Comparison of ENCODE assay signal across 8 cellular contexts in genomic region chr16:56637814-56638750, GRCh38. TPM values are rescaled to one million over a fixed set of nuclear protein-coding genes. Genes with fewer than 3 reads are reported as not detected.
DNase-seq lines count a peak whose midpoint lies in the region; ATAC-seq and TF ChIP-seq lines count a peak whose summit lies in the region.

Gene MT1A (plus strand): TSS chr16:56638666. CDS start chr16:56638739, 73 bp downstream.

- peak within 1 kb of the TSS; percentile 36 to 64 (median 58) for H3K4me3 ChIP-seq in heart right ventricle

- peak; percentile 90 to 94 (median 93) for ATAC-seq in heart right ventricle
- ATAC-seq in GM19023 (IDR thresholded peaks at IDR 0.05; ENCODE audit: unreplicated experiment), result no peak

- no peak for DNase-seq in activated T-helper 2 cell treated with anti-CD3 and anti-CD28 coated beads, Interferon-gamma antibody, Interleukin-2, Interleukin-4, amounts not matched to agents 10 μg/mL and 5 μg/mL and 100 μg/mL, durations not matched to agents 14 hours and 24 hours and 36 hours (ENCODE audit: low spot score)
- DNase-seq in heart right ventricle, result peak; percentile 78 to 88
- peak; percentile 96 for DNase-seq in posterior vena cava (ENCODE audit: low spot score)
- DNase-seq in NCI-H187 treated with DMSO at 0.1 percent for 48 hours (lab: John Stamatoyannopoulos, UW), result no peak
- DNase-seq in NCI-H2227 treated with DMSO at 0.1 percent for 48 hours (lab: John Stamatoyannopoulos, UW), result no peak
- DNase-seq in kidney glomerular epithelial cell (lab: John Stamatoyannopoulos, UW), result no peak

- H3K4me1 Mint-ChIP-seq in activated T-helper 2 cell treated with anti-CD3 and anti-CD28 coated beads, Interferon-gamma antibody, Interleukin-2, Interleukin-4, amounts not matched to agents 10 μg/mL and 5 μg/mL and 100 μg/mL, durations not matched to agents 14 hours and 24 hours and 36 hours (ENCODE audit: low read depth), result peaks cover 34% of the 10 kb centered on the region

- H3K4me1 ChIP-seq in ES-I3 (ENCODE audit: insufficient read depth, low read length) (0 out of 2 replicates have a peak, but pooled peaks cover 4% of the 10 kb centered on the region), heart right ventricle (peaks cover 0 to 34% (median 21%) of the 10 kb centered on the region in 9 donors)

- H3K4me3 Mint-ChIP-seq in activated T-helper 2 cell treated with anti-CD3 and anti-CD28 coated beads, Interferon-gamma antibody, Interleukin-2, Interleukin-4, amounts not matched to agents 10 μg/mL and 5 μg/mL and 100 μg/mL, durations not matched to agents 14 hours and 24 hours and 36 hours (ENCODE audit: low read depth), result peak within 1 kb of the TSS; percentile 70

- intact Hi-C loops in activated T-helper 2 cell treated with anti-CD3 and anti-CD28 coated beads, Interferon-gamma antibody, Interleukin-2, Interleukin-4, amounts not matched to agents 10 μg/mL and 5 μg/mL and 100 μg/mL, durations not matched to agents 14 hours and 24 hours and 36 hours (cut with micrococcal nuclease), result no loop called here
- intact Hi-C loops in heart right ventricle (cut with DNase I), result no loop called here
- intact Hi-C loops in posterior vena cava (cut with DNase I), result no loop called here

- WGBS in heart right ventricle, 2 donors, result 5 to 6% methylated on average over 68 of the region's 68 CpGs

- H3K36me3 Mint-ChIP-seq in activated T-helper 2 cell treated with anti-CD3 and anti-CD28 coated beads, Interferon-gamma antibody, Interleukin-2, Interleukin-4, amounts not matched to agents 10 μg/mL and 5 μg/mL and 100 μg/mL, durations not matched to agents 14 hours and 24 hours and 36 hours (ENCODE audit: low read depth), result no peaks in the 10 kb centered on the region

- no peaks in the 10 kb centered on the region for H3K9me3 Mint-ChIP-seq in activated T-helper 2 cell treated with anti-CD3 and anti-CD28 coated beads, Interferon-gamma antibody, Interleukin-2, Interleukin-4, amounts not matched to agents 10 μg/mL and 5 μg/mL and 100 μg/mL, durations not matched to agents 14 hours and 24 hours and 36 hours

- H3K27me3 Mint-ChIP-seq in activated T-helper 2 cell treated with anti-CD3 and anti-CD28 coated beads, Interferon-gamma antibody, Interleukin-2, Interleukin-4, amounts not matched to agents 10 μg/mL and 5 μg/mL and 100 μg/mL, durations not matched to agents 14 hours and 24 hours and 36 hours (ENCODE audit: low read depth), result peaks cover 75% of the 10 kb centered on the region

- H3K36me3 ChIP-seq in ES-I3 (ENCODE audit: insufficient read depth, low read length), result no peaks in the 10 kb centered on the region
- H3K36me3 ChIP-seq in heart right ventricle, result no peaks in the 10 kb centered on the region

- TF ChIP-seq CTCF in heart right ventricle (IDR thresholded peaks at IDR 0.05), result no peak

- peak within 1 kb of the TSS in 9 of 10 donors; percentile 17 to 79 (median 67) for H3K27ac ChIP-seq in heart right ventricle

- peaks cover 3 to 96% (median 35%) of the 10 kb centered on the region in 7 donors for H3K27me3 ChIP-seq in heart right ventricle

- no peak within 1 kb of the TSS for H3K27ac Mint-ChIP-seq in activated T-helper 2 cell treated with anti-CD3 and anti-CD28 coated beads, Interferon-gamma antibody, Interleukin-2, Interleukin-4, amounts not matched to agents 10 μg/mL and 5 μg/mL and 100 μg/mL, durations not matched to agents 14 hours and 24 hours and 36 hours

- no peaks in the 10 kb centered on the region for H3K9me3 ChIP-seq in ES-I3 (ENCODE audit: control insufficient read depth, insufficient read depth, low read length)
- no peaks in the 10 kb centered on the region for H3K9me3 ChIP-seq in heart right ventricle

- peak within 1 kb of the TSS; percentile 39 for H3K9ac ChIP-seq in ES-I3 (ENCODE audit: low read depth, low read length)

RNA-seq across cellular contexts. Expression of gene MT1A, which starts in this region (rescaled TPM):
- 7.6 and 8.3 TPM in 2 replicates for total RNA-seq in activated T-helper 2 cell treated with anti-CD3 and anti-CD28 coated beads, Interferon-gamma antibody, Interleukin-2, Interleukin-4, amounts not matched to agents 10 μg/mL and 5 μg/mL and 100 μg/mL, durations not matched to agents 14 hours and 24 hours and 36 hours
- 10 to 100 TPM in 1 of 10 donors, 1 to 10 TPM in 5, under 1 TPM in 2, not detected in 2; 0.71 to 67.7 (median 2.6) TPM for total RNA-seq in heart right ventricle
- polyA plus RNA-seq in heart right ventricle, result 100 to 1,000 TPM in 1 of 2 donors, 10 to 100 TPM in 1; 11.1 to 102 TPM
- 100 to 1,000 TPM in 1 of 2 donors, 10 to 100 TPM in 1; 52.7 to 104 TPM for total RNA-seq in posterior vena cava

Comparison
In these comparisons a context has a peak if more than half of its experiments do, and no peak if none do; other contexts are left out.
1. DNase-seq: peak in heart right ventricle (2 of 2) and posterior vena cava (single experiment); none in activated T-helper 2 cell treated with anti-CD3 and anti-CD28 coated beads, Interferon-gamma antibody, Interleukin-2, Interleukin-4, amounts not matched to agents 10 μg/mL and 5 μg/mL and 100 μg/mL, durations not matched to agents 14 hours and 24 hours and 36 hours (single experiment), NCI-H187 treated with DMSO at 0.1 percent for 48 hours (single experiment), NCI-H2227 treated with DMSO at 0.1 percent for 48 hours (single experiment) and kidney glomerular epithelial cell (single experiment).